Comparison of ENCODE assay signal across 8 cellular contexts in the genomic region with DNA sequence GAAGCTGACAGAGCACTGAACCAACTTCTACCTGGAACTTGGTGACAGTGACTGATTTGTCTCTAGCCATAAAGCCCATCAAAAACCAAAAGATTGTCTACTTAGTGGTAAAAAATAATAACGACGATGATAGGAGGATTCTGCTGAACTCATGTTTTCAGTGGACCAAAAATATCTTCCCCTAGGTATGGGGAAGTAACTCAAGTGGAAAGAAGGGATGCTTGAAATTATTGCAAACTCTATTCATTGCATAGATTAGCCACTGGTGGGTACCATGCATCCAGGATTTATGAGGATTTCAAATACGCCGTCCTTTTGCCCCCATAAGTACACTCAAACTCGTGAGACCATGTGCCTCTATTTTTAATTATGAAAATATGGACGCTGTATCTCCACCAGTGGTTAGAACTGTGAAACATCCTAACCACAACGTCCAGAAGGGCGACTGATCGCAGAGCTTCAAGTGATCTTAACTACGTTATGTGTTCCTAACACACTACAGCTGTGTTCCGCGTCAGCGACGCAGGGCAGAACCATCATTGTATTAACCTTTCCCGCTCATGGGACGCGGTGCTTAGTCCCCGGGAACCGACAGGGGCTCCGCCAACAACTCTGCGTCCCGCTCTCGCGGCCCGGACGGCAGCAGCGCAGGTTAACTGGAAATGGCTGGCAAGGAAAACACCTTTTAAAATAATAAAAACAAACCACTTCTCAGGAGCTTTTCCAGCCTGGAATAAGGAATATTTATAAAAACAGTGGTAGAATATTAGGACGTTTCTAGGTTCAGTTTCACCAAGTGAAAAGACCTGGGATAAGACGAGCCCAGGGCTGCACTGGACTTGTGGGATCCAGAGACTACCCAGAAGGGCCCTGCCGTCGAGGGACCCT. TPM values are rescaled to one million over a fixed set of nuclear protein-coding genes. Genes with fewer than 3 reads are reported as not detected.
DNase-seq lines count a peak whose midpoint lies in the region; ATAC-seq and TF ChIP-seq lines count a peak whose summit lies in the region.

No MANE protein-coding gene starts in this region.

- TF ChIP-seq POLR2A in esophagus squamous epithelium (IDR thresholded peaks at IDR 0.05), result no peak

- H3K4me2 ChIP-seq in BLaER1, result peak overlapping the region; percentile 84

- H3K9ac ChIP-seq in BLaER1, result peak overlapping the region; percentile 84

- WGBS in esophagus squamous epithelium, 2 donors, result 0 to 1% methylated on average over 10 to 31 of the region's 31 CpGs

- H3K27me3 ChIP-seq in BLaER1 (no peaks in the 10 kb centered on the region), esophagus squamous epithelium (no peaks in the 10 kb centered on the region)

- no peaks in the 10 kb centered on the region for H3K9me3 Mint-ChIP-seq in naive thymus-derived CD8-positive, alpha-beta T cell
- no peaks in the 10 kb centered on the region for H3K9me3 Mint-ChIP-seq in stimulated activated naive CD8-positive, alpha-beta T cell treated with anti-CD3 and anti-CD28 coated beads, Interleukin-15, amount 100 ng/mL, for 72 hours

- intact Hi-C loops in esophagus squamous epithelium (cut with DNase I), result no loop called here

- H4K20me1 ChIP-seq in BLaER1, result no peaks in the 10 kb centered on the region; the same call in 1 of the 2 replicates

- H3K36me3 Mint-ChIP-seq in naive thymus-derived CD8-positive, alpha-beta T cell, result peaks cover 5 to 30% (median 5%) of the 10 kb centered on the region in 3 donors

- POLR2A ChIA-PET in naive thymus-derived CD8-positive, alpha-beta T cell (lab: Charles Lee), result interaction anchor here (1.7 to 2.0 kb wide), 6 partner anchors 13 to 309 kb away, joined by 6 to 27 read pairs (median 9); a partner anchor contains a TSS

- H3K4me3 Mint-ChIP-seq in naive thymus-derived CD8-positive, alpha-beta T cell, result peak overlapping the region; percentile 81 to 96 (median 94)
- peak overlapping the region; percentile 97 to 98 for H3K4me3 Mint-ChIP-seq in stimulated activated naive CD8-positive, alpha-beta T cell treated with anti-CD3 and anti-CD28 coated beads, Interleukin-15, amount 100 ng/mL, for 72 hours

- peaks cover 24% of the 10 kb centered on the region for H3K4me1 ChIP-seq in BLaER1
- H3K4me1 ChIP-seq in esophagus squamous epithelium, result peaks cover 13 to 46% (median 15%) of the 10 kb centered on the region in 3 donors

- H3K36me3 ChIP-seq in BLaER1 (peaks cover 29% of the 10 kb centered on the region), esophagus squamous epithelium (peaks cover 0 to 30% (median 9%) of the 10 kb centered on the region in 3 donors)

- H3K9me3 ChIP-seq in BLaER1, result no peaks in the 10 kb centered on the region
- no peaks in the 10 kb centered on the region for H3K9me3 ChIP-seq in esophagus squamous epithelium

- DNase-seq in OCI-M1 (lab: John Stamatoyannopoulos, UW), result peak; percentile 99
- peak; percentile 63 for DNase-seq in activated T-cell treated with anti-CD3 and anti-CD28 coated beads, Interleukin-2, amount 50 U/mL, for 1 hour
- no peak for DNase-seq in esophagus squamous epithelium (lab: John Stamatoyannopoulos, UW)
- peak; percentile 11 to 63 (median 39) for DNase-seq in naive thymus-derived CD8-positive, alpha-beta T cell
- DNase-seq in stimulated activated naive CD8-positive, alpha-beta T cell treated with anti-CD3 and anti-CD28 coated beads, Interleukin-15, amount 100 ng/mL, for 72 hours, result peak; percentile 56 to 67

- H3K4me3 ChIP-seq in BLaER1 (peak overlapping the region; percentile 98), esophagus squamous epithelium (peak overlapping the region; percentile 81 to 93 (median 89))

- H3K27me3 Mint-ChIP-seq in naive thymus-derived CD8-positive, alpha-beta T cell, result no peaks in the 10 kb centered on the region
- no peaks in the 10 kb centered on the region for H3K27me3 Mint-ChIP-seq in stimulated activated naive CD8-positive, alpha-beta T cell treated with anti-CD3 and anti-CD28 coated beads, Interleukin-15, amount 100 ng/mL, for 72 hours

- TF ChIP-seq CTCF in esophagus squamous epithelium (IDR thresholded peaks at IDR 0.05), result peak in 2 of 6 experiments; percentile 10 to 38

- peak overlapping the region; percentile 92 to 99 (median 96) for H3K27ac Mint-ChIP-seq in naive thymus-derived CD8-positive, alpha-beta T cell
- H3K27ac Mint-ChIP-seq in stimulated activated naive CD8-positive, alpha-beta T cell treated with anti-CD3 and anti-CD28 coated beads, Interleukin-15, amount 100 ng/mL, for 72 hours, result peak overlapping the region; percentile 97

- peak overlapping the region; percentile 83 for H3K27ac ChIP-seq in BLaER1
- H3K27ac ChIP-seq in esophagus squamous epithelium, result peak overlapping the region; percentile 84 to 96 (median 94)

- ATAC-seq in GM19351 (IDR thresholded peaks at IDR 0.05; ENCODE audit: unreplicated experiment) (peak; percentile 39), HG03558 (IDR thresholded peaks at IDR 0.05; ENCODE audit: extremely low read depth, unreplicated experiment) (peak; percentile 18)
- ATAC-seq in naive thymus-derived CD8-positive, alpha-beta T cell, result peak; percentile 16 to 18
- peak; percentile 51 for ATAC-seq in stimulated activated naive CD8-positive, alpha-beta T cell treated with anti-CD3 and anti-CD28 coated beads, Interleukin-15, amount 100 ng/mL, for 72 hours

- peaks cover 19 to 47% (median 32%) of the 10 kb centered on the region in 4 donors for H3K4me1 Mint-ChIP-seq in naive thymus-derived CD8-positive, alpha-beta T cell
- H3K4me1 Mint-ChIP-seq in stimulated activated naive CD8-positive, alpha-beta T cell treated with anti-CD3 and anti-CD28 coated beads, Interleukin-15, amount 100 ng/mL, for 72 hours, result peaks cover 33% of the 10 kb centered on the region

RNA-seq across cellular contexts. Expression of a gene that starts 0.8 kb away (rescaled TPM):
- 10 to 100 TPM in 3 of 4 donors, 1 to 10 TPM in 1; 9.3 to 25.0 (median 13.2) TPM for total RNA-seq in esophagus squamous epithelium
- 10 to 100 TPM; 41.5 to 43.4 TPM for total RNA-seq in naive thymus-derived CD8-positive, alpha-beta T cell
- polyA plus RNA-seq in naive thymus-derived CD8-positive, alpha-beta T cell, result 10 to 100 TPM in 1 of 3 donors, 1 to 10 TPM in 2; 7.9 to 10.1 (median 9.7) TPM

RNA-seq across cellular contexts. Expression of a gene that starts 1.1 kb away (rescaled TPM):
- 10 to 100 TPM in 1 of 4 donors, 1 to 10 TPM in 3; 5.3 to 11.1 (median 7.3) TPM for total RNA-seq in esophagus squamous epithelium
- 10 to 100 TPM; 41.7 to 45.7 TPM for total RNA-seq in naive thymus-derived CD8-positive, alpha-beta T cell
- 10 to 100 TPM; 25.6 to 28.9 (median 27.9) TPM for polyA plus RNA-seq in naive thymus-derived CD8-positive, alpha-beta T cell

RNA-seq across cellular contexts. Expression of a gene that starts 49.8 kb away (rescaled TPM):
- not detected for total RNA-seq in esophagus squamous epithelium
- under 1 TPM in 1 of 2 experiments, not detected in 1; 0.16 TPM for total RNA-seq in naive thymus-derived CD8-positive, alpha-beta T cell
- not detected for polyA plus RNA-seq in naive thymus-derived CD8-positive, alpha-beta T cell
